In the genomic region with DNA sequence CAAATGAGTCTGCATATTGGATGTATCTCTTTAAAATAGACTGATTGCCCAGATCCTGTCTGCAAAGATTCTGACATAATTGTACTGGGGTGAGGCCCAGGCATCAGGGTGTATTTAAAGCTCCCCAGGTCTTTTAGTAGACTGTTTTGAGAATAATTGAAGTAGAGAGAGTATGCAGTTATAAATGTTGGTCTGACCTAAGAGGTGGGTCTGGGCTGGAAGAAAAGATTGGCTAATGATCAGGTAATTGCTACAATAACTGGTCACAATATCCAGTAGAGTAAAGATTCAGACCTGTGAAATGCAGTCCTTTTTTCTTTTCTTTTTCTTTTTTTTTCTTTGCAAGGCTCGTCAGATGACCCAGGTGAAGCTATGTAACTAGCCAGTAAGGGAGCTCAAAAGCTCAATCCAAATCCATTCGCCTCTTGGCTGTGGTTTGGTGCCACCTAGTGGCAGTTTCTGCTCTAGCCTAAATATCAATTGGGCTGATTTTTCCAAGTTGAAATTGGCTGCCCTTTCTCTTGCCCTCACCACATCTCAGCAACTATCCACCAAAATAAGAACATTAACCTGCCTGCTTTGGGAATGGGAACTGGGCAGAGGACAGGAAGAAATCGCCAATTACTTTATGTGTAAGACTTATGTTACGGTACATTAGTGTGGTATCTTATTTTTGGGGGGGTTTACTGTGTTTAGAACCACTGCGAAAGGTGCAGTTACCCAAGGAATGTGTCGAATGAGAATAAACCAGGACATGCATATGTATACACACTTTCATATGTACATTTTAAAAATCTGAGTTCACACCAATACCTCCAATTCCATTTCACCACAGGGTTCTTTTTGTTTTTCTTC, we compare ENCODE assay signal across 8 cellular contexts. TPM values are rescaled to one million over a fixed set of nuclear protein-coding genes. Genes with fewer than 3 reads are reported as not detected.
DNase-seq lines count a peak whose midpoint lies in the region; ATAC-seq, FAIRE-seq and TF ChIP-seq lines count a peak whose summit lies in the region.

No MANE protein-coding gene starts in this region.

- peaks cover 6 to 8% of the 10 kb centered on the region in 2 donors for H3K36me3 ChIP-seq in small intestine (ENCODE audit: control insufficient read depth in 2 of 2, insufficient read depth in 2 of 2, low read length in 2 of 2)

- H3K27me3 ChIP-seq in small intestine (ENCODE audit: control insufficient read depth in 2 of 2, insufficient read depth in 2 of 2, low read length in 2 of 2) = no peaks in the 10 kb centered on the region

- in situ Hi-C loops in astrocyte of the cerebellum (cut with HindIII; ENCODE audit: low sequenced_read_pairs) = no loop called here

- peak; percentile 41 for ATAC-seq in GM19452 (IDR thresholded peaks at IDR 0.05; ENCODE audit: unreplicated experiment)
- no peak for ATAC-seq in GM21381 (IDR thresholded peaks at IDR 0.05; ENCODE audit: unreplicated experiment)

- peaks cover 0 to 3% of the 10 kb centered on the region in 2 donors for H3K4me1 ChIP-seq in small intestine (ENCODE audit: control insufficient read depth in 2 of 2, insufficient read depth in 1 of 2, low read depth in 1 of 2, low read length in 1 of 2)

- WGBS in small intestine, 3 donors = 44 to 49% (median 46%) methylated on average over 6 of the region's 6 CpGs

- H3K9me3 ChIP-seq in small intestine (ENCODE audit: control insufficient read depth, low read depth) = no peaks in the 10 kb centered on the region

- no peak overlapping the region for H3K27ac ChIP-seq in small intestine (ENCODE audit: low read depth in 1 of 2, low read length in 1 of 2)

- H3K4me3 ChIP-seq in astrocyte of the cerebellum (ENCODE audit: low read depth, low read length) (no peak overlapping the region), small intestine (ENCODE audit: low read depth in 1 of 2, low read length in 2 of 2) (no peak overlapping the region)

- no peak for FAIRE-seq in small intestine (lab: Jason Lieb, UNC)

- peak; percentile 45 for DNase-seq in AG09319 (ENCODE audit: extremely low read depth, low read depth)
- DNase-seq in NCI-H1694 treated with DMSO at 0.1 percent for 48 hours (lab: John Stamatoyannopoulos, UW) = peak; percentile 46
- DNase-seq in T1000 (lab: John Stamatoyannopoulos, UW) = peak; percentile 12
- peak; percentile 78 for DNase-seq in astrocyte of the cerebellum (ENCODE audit: low read depth)
- DNase-seq in hypothalamus (lab: John Stamatoyannopoulos, UW) = peak in 39 of 51 donors; percentile 3 to 76 (median 31)
- DNase-seq in small intestine = peak; percentile 79

- TF ChIP-seq CTCF in AG09319 (IDR thresholded peaks at IDR 0.05; ENCODE audit: low read depth, low read length) = peak; percentile 87
- peak; percentile 92 for TF ChIP-seq CTCF in astrocyte of the cerebellum (IDR thresholded peaks at IDR 0.05; ENCODE audit: low read depth, low read length, missing control alignments)

RNA-seq across cellular contexts. Expression of a gene that starts 45.9 kb away (rescaled TPM):
- polyA plus RNA-seq in small intestine = 10 to 100 TPM; 16.8 to 18.9 (median 17.2) TPM

Comparison
In these comparisons a context has a peak if more than half of its experiments do, and no peak if none do; other contexts are left out.
1. DNase-seq: peak in every context shown above with its lines; median percentile 79 in small intestine; 78 in astrocyte of the cerebellum; 46 in NCI-H1694 treated with DMSO at 0.1 percent for 48 hours; 45 in AG09319; 31 in hypothalamus; 12 in T1000.